ENCODE assay signal across 1 cellular context in genomic region chr17:81923302-81924260, GRCh38.
A peak's percentile ranks its signal among the peaks of the same experiment; 100 is the strongest.
TF ChIP-seq lines count a peak whose summit lies in the region.

No MANE protein-coding gene starts in this region.

TF ChIP-seq in GM12878, 131 proteins besides CTCF, POLR2A, EP300 and RAD21:
- TF ChIP-seq NBN (IDR thresholded peaks at IDR 0.05) (no peak), REST (IDR thresholded peaks at IDR 0.05; ENCODE audit: low read depth, low read length) (no peak), BACH1 (IDR thresholded peaks at IDR 0.05; ENCODE audit: borderline replicate concordance) (peak; percentile 89)
